ENCODE assay signal across 2 cellular contexts in genomic region chr4:70559924-70560323, GRCh38.
A peak's percentile ranks its signal among the peaks of the same experiment; 100 is the strongest.
TF ChIP-seq lines count a peak whose summit lies in the region.

No MANE protein-coding gene starts in this region.

TF ChIP-seq in HEK293, 187 proteins besides CTCF, POLR2A, EP300 and RAD21:
- TF ChIP-seq SETDB1 (IDR thresholded peaks at IDR 0.05; ENCODE audit: insufficient read length, low read length) (peak; percentile 35), ZNF366 (tag by site-specific recombination; conservative IDR thresholded peaks at IDR 0.05) (no peak)
TF ChIP-seq in HEK293: peak in this region for 1.

TF ChIP-seq in HepG2, 621 proteins besides CTCF, POLR2A, EP300 and RAD21 (continues in another document):
- TF ChIP-seq RORA (CRISPR knock-in tag; IDR thresholded peaks at IDR 0.05) = no peak
- peak; percentile 72 for TF ChIP-seq CEBPG (CRISPR knock-in tag; IDR thresholded peaks at IDR 0.05)
- no peak for TF ChIP-seq FOXP1 (IDR thresholded peaks at IDR 0.05)
- no peak for TF ChIP-seq FOXP1 (CRISPR knock-in tag; IDR thresholded peaks at IDR 0.05)
- peak; percentile 24; the same call in 1 of the 2 replicates for TF ChIP-seq ZNF644 (CRISPR knock-in tag; IDR thresholded peaks at IDR 0.05; ENCODE audit: low read depth)
- peak; percentile 58 for TF ChIP-seq THRA (CRISPR knock-in tag; IDR thresholded peaks at IDR 0.05; ENCODE audit: borderline replicate concordance)
- TF ChIP-seq ZBTB43 (CRISPR knock-in tag; conservative IDR thresholded peaks at IDR 0.05) = no peak
- TF ChIP-seq GATAD2A (CRISPR knock-in tag; IDR thresholded peaks at IDR 0.05) = 0 out of 2 replicates have a peak, but pooled peaks have one; percentile 31
- peak; percentile 47; the same call in 1 of the 2 replicates for TF ChIP-seq CEBPB (IDR thresholded peaks at IDR 0.05; ENCODE audit: borderline replicate concordance, low read depth, low read length)
- TF ChIP-seq ZNF282 (IDR thresholded peaks at IDR 0.05; ENCODE audit: partially characterized antibody) = no peak
- 0 out of 2 replicates have a peak, but pooled peaks have one; percentile 19 for TF ChIP-seq THAP11 (CRISPR knock-in tag; IDR thresholded peaks at IDR 0.05)
- no peak for TF ChIP-seq ZNF30 (CRISPR knock-in tag; IDR thresholded peaks at IDR 0.05)
- peak; percentile 67; the same call in 1 of the 2 replicates for TF ChIP-seq ZNF281 (CRISPR knock-in tag; IDR thresholded peaks at IDR 0.05; ENCODE audit: borderline replicate concordance)
- TF ChIP-seq TFAP4 (IDR thresholded peaks at IDR 0.05; ENCODE audit: borderline replicate concordance, low read depth) = peak; percentile 35; the same call in 1 of the 2 replicates
- peak; percentile 47; the same call in 1 of the 2 replicates for TF ChIP-seq CBFB (CRISPR knock-in tag; IDR thresholded peaks at IDR 0.05)
- no peak for TF ChIP-seq ZNF512 (CRISPR knock-in tag; IDR thresholded peaks at IDR 0.05)
- no peak for TF ChIP-seq FOXA1 (IDR thresholded peaks at IDR 0.05)
- TF ChIP-seq FOXA1 (CRISPR knock-in tag; IDR thresholded peaks at IDR 0.05) = peak; percentile 89
- TF ChIP-seq RXRB (CRISPR knock-in tag; IDR thresholded peaks at IDR 0.05; ENCODE audit: borderline replicate concordance) = peak; percentile 41; the same call in 1 of the 2 replicates
- no peak for TF ChIP-seq ZFP1 (CRISPR knock-in tag; IDR thresholded peaks at IDR 0.05)
- TF ChIP-seq ISL2 (CRISPR knock-in tag; IDR thresholded peaks at IDR 0.05) = peak; percentile 18; the same call in 1 of the 2 replicates
- no peak for TF ChIP-seq POLR2G (IDR thresholded peaks at IDR 0.05; ENCODE audit: low read depth, low read length)
- no peak for TF ChIP-seq ETV5 (CRISPR knock-in tag; IDR thresholded peaks at IDR 0.05; ENCODE audit: borderline replicate concordance)
- TF ChIP-seq ATF4 (CRISPR knock-in tag; IDR thresholded peaks at IDR 0.05) = 0 out of 4 replicates have a peak, but pooled peaks of 1 of the 2 experiments have one; percentile 15
- TF ChIP-seq ARID3A (IDR thresholded peaks at IDR 0.05; ENCODE audit: low read depth, low read length) = peak; percentile 35; the same call in 1 of the 2 replicates
- TF ChIP-seq NCOA2 (CRISPR knock-in tag; IDR thresholded peaks at IDR 0.05) = peak; percentile 86
- TF ChIP-seq ZNF207 (IDR thresholded peaks at IDR 0.05; ENCODE audit: borderline replicate concordance) = no peak
- TF ChIP-seq ZGPAT (CRISPR knock-in tag; IDR thresholded peaks at IDR 0.05) = peak; percentile 23; the same call in 1 of the 2 replicates
- peak; percentile 64; the same call in 1 of the 2 replicates for TF ChIP-seq RERE (CRISPR knock-in tag; IDR thresholded peaks at IDR 0.05; ENCODE audit: low read depth)
- TF ChIP-seq ZNF546 (CRISPR knock-in tag; conservative IDR thresholded peaks at IDR 0.05) = no peak
- peak; percentile 97 for TF ChIP-seq ZNF136 (CRISPR knock-in tag; IDR thresholded peaks at IDR 0.05; ENCODE audit: low read depth)
- TF ChIP-seq ZNF614 (CRISPR knock-in tag; IDR thresholded peaks at IDR 0.05; ENCODE audit: borderline replicate concordance) = no peak
- TF ChIP-seq SOX6 (IDR thresholded peaks at IDR 0.05) = no peak
- peak; percentile 39; the same call in 1 of the 2 replicates for TF ChIP-seq SOX6 (CRISPR knock-in tag; IDR thresholded peaks at IDR 0.05)
- TF ChIP-seq FOXA3 (CRISPR knock-in tag; IDR thresholded peaks at IDR 0.05) = peak; percentile 77
- no peak for TF ChIP-seq KLF6 (CRISPR knock-in tag; IDR thresholded peaks at IDR 0.05)
- 0 out of 2 replicates have a peak, but pooled peaks have one; percentile 13 for TF ChIP-seq FOXP4 (CRISPR knock-in tag; IDR thresholded peaks at IDR 0.05)
- peak; percentile 77; the same call in 1 of the 2 replicates for TF ChIP-seq HMG20A (CRISPR knock-in tag; IDR thresholded peaks at IDR 0.05; ENCODE audit: borderline replicate concordance)
- TF ChIP-seq GFI1 (CRISPR knock-in tag; IDR thresholded peaks at IDR 0.05; ENCODE audit: borderline replicate concordance) = peak; percentile 20; the same call in 1 of the 2 replicates
- TF ChIP-seq ZNF12 (CRISPR knock-in tag; IDR thresholded peaks at IDR 0.05) = 0 out of 2 replicates have a peak, but pooled peaks have one; percentile 29
